ENCODE assay signal across 8 cellular contexts in the genomic region with DNA sequence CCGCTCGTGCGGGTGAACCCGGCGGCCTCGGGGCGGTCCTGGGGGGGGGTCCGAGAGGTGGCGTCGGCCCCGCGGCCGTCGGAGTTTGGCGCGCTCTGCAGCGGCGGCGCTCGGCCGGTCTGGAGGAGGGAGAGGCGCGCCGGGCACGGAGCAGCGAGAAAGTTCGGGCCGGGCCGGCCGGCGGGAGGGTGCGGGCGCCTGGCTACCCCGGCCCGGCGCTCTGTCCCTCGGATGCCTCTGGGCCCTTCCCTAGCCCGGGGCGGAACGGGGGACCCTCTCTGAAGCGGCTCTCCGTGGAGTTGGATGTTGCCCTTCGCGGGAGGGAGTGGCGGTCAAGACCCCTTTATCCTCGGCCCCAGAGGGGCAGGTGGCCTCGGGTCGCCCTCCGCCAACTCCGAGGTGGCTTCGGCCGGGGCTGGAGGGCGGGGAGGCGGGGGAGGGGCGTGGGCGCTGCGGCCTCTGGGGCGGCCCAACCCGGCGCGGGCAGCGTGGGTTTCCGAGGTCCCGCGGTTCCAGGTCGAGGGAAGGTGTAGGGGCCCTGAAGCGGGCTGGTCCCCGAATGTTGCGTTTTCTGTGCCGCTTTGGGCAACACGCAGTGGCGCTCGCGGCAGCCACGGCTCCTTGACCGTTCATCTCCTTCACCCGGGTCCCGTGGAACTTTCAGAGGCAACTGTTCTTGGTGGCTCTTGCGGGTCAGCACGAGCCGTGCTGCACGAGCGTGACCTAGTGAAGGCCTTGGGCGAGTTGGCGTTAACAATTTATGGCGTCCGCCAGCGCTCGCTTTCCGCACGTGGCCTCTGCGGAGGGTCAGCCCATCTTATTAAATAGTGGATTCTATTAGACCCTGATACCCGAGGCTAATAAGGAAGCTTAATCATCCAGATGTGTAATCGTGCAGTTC. TPM values are rescaled to one million over a fixed set of nuclear protein-coding genes. Genes with fewer than 3 reads are reported as not detected.
A peak's percentile ranks its signal among the peaks of the same experiment; 100 is the strongest.
DNase-seq lines count a peak whose midpoint lies in the region; ATAC-seq, FAIRE-seq and TF ChIP-seq lines count a peak whose summit lies in the region.

No MANE protein-coding gene starts in this region.

- ATAC-seq in GM18502 (IDR thresholded peaks at IDR 0.05; ENCODE audit: poor library complexity, unreplicated experiment) = peak; percentile 28
- ATAC-seq in HG02610 (IDR thresholded peaks at IDR 0.05; ENCODE audit: unreplicated experiment) = peak; percentile 4
- peak; percentile 35 for ATAC-seq in HepG2
- peak; percentile 34 for ATAC-seq in stimulated activated effector memory CD8-positive, alpha-beta T cell treated with anti-CD3 and anti-CD28 coated beads, Interleukin-12 subunit alpha, Interleukin-12 subunit beta, amount 100 ng/mL, for 72 hours

- H3K27ac ChIP-seq in Peyer's patch (peak overlapping the region; percentile 78 to 99 (median 92)), coronary artery (peak overlapping the region; percentile 68 to 92), HepG2 (ENCODE audit: extremely low read length, insufficient read depth, low read length) (no peak overlapping the region)

- TF ChIP-seq RAD21 in HepG2 (CRISPR knock-in tag; IDR thresholded peaks at IDR 0.05) = no peak

- CTCF ChIA-PET in HepG2 (lab: Yijun Ruan, JAX; ENCODE audit: low intra/inter-chr PET ratio, low total read pairs) = no interaction called here

- no peak for TF ChIP-seq EP300 in HepG2 (IDR thresholded peaks at IDR 0.05; ENCODE audit: low read depth in 2 of 2, low read length in 2 of 2)
- no peak for TF ChIP-seq EP300 in HepG2 (CRISPR knock-in tag; IDR thresholded peaks at IDR 0.05; ENCODE audit: borderline replicate concordance)

- no peaks in the 10 kb centered on the region for H4K20me1 ChIP-seq in HepG2 (ENCODE audit: insufficient read depth, low read length)

- H3K36me3 ChIP-seq in Peyer's patch (no peaks in the 10 kb centered on the region), HepG2 (replicated peaks in 1 of 2; ENCODE audit: control insufficient read depth in 1 of 2, insufficient read depth in 2 of 2, low read length in 2 of 2) (no peaks in the 10 kb centered on the region)

- no peaks in the 10 kb centered on the region for H3K9me3 ChIP-seq in Peyer's patch
- no peaks in the 10 kb centered on the region for H3K9me3 ChIP-seq in HepG2 (ENCODE audit: low read length)

- WGBS in HepG2 (ENCODE audit: low lambda C conversion rate) = 73% methylated on average over 11 of the region's 94 CpGs

- peak overlapping the region; percentile 74 to 96 (median 81) for H3K4me3 ChIP-seq in Peyer's patch
- peak overlapping the region; percentile 82 for H3K4me3 ChIP-seq in coronary artery
- peak overlapping the region; percentile 34 to 70 (median 43); a peak in 4 of 6 replicates for H3K4me3 ChIP-seq in HepG2 (replicated peaks in 1 of 3; ENCODE audit: insufficient read depth in 1 of 3, low read depth in 2 of 3, low read length in 3 of 3)

- no peak for FAIRE-seq in HepG2 (lab: Jason Lieb, UNC)

- peak overlapping the region; percentile 86 for H3K4me2 ChIP-seq in HepG2 (ENCODE audit: low read depth, low read length)

- H3K4me1 Mint-ChIP-seq in stimulated activated effector memory CD8-positive, alpha-beta T cell treated with anti-CD3 and anti-CD28 coated beads, Interleukin-12 subunit alpha, Interleukin-12 subunit beta, amount 100 ng/mL, for 72 hours = peaks cover 14% of the 10 kb centered on the region

- H3K4me1 ChIP-seq in Peyer's patch (peaks cover 0 to 5% (median 0%) of the 10 kb centered on the region in 4 donors), HepG2 (ENCODE audit: insufficient read depth, low read length) (peaks cover 14% of the 10 kb centered on the region)

- TF ChIP-seq POLR2A in Peyer's patch (IDR thresholded peaks at IDR 0.05) = no peak
- TF ChIP-seq POLR2A in HepG2 (IDR thresholded peaks at IDR 0.05; ENCODE audit: insufficient read depth in 1 of 2, low read depth in 2 of 2, low read length in 2 of 2) = no peak

- in situ Hi-C loops in HepG2 (cut with HindIII; ENCODE audit: extremely low pct_ligation_motif_present, low pct_unique_long_range_greater_than_20kb) = no loop called here

- H3K36me3 Mint-ChIP-seq in stimulated activated effector memory CD8-positive, alpha-beta T cell treated with anti-CD3 and anti-CD28 coated beads, Interleukin-12 subunit alpha, Interleukin-12 subunit beta, amount 100 ng/mL, for 72 hours = no peaks in the 10 kb centered on the region

- H3K27me3 ChIP-seq in Peyer's patch = no peaks in the 10 kb centered on the region
- H3K27me3 ChIP-seq in HepG2 (ENCODE audit: control insufficient read depth in 1 of 2, insufficient read depth in 2 of 2, low read length in 2 of 2) = peaks cover 4 to 34% of the 10 kb centered on the region in 2 experiments; a peak in 3 of 5 replicates

- TF ChIP-seq CTCF in Peyer's patch (IDR thresholded peaks at IDR 0.05) = no peak
- no peak for TF ChIP-seq CTCF in coronary artery (IDR thresholded peaks at IDR 0.05)
- TF ChIP-seq CTCF in HepG2 (CRISPR knock-in tag; IDR thresholded peaks at IDR 0.05) = no peak

- H3K9ac ChIP-seq in HepG2 (ENCODE audit: insufficient read depth, low read depth, low read length) = no peak overlapping the region

- peak overlapping the region; percentile 83 for H3K4me3 Mint-ChIP-seq in stimulated activated effector memory CD8-positive, alpha-beta T cell treated with anti-CD3 and anti-CD28 coated beads, Interleukin-12 subunit alpha, Interleukin-12 subunit beta, amount 100 ng/mL, for 72 hours

- no peak overlapping the region for H2AFZ ChIP-seq in HepG2 (ENCODE audit: low read length)

- TSS peak; percentile 44 for BruUV-seq in HepG2 (replicated peaks; lab: Mats Ljungman, UMichigan)

- H3K27ac Mint-ChIP-seq in stimulated activated effector memory CD8-positive, alpha-beta T cell treated with anti-CD3 and anti-CD28 coated beads, Interleukin-12 subunit alpha, Interleukin-12 subunit beta, amount 100 ng/mL, for 72 hours = no peak overlapping the region

- peak in 2 of 3 donors; percentile 56 to 72 for DNase-seq in Peyer's patch
- no peak for DNase-seq in coronary artery (ENCODE audit: low spot score)
- no peak for DNase-seq in HepG2 (ENCODE audit: low spot score)
- DNase-seq in stimulated activated effector memory CD8-positive, alpha-beta T cell treated with anti-CD3 and anti-CD28 coated beads, Interleukin-12 subunit alpha, Interleukin-12 subunit beta, amount 100 ng/mL, for 72 hours (ENCODE audit: low spot score in 2 of 2) = peak; percentile 7 to 52
- no peak for DNase-seq in DMS79 treated with DMSO at 0.1 percent for 48 hours (lab: John Stamatoyannopoulos, UW)
- no peak for DNase-seq in inferior parietal cortex (ENCODE audit: extremely low spot score)

- no peaks in the 10 kb centered on the region for H3K79me2 ChIP-seq in HepG2 (ENCODE audit: insufficient read depth, low read length)

- POLR2A ChIA-PET in HepG2 (lab: Yijun Ruan, JAX) = no interaction called here

- H3K9me3 Mint-ChIP-seq in stimulated activated effector memory CD8-positive, alpha-beta T cell treated with anti-CD3 and anti-CD28 coated beads, Interleukin-12 subunit alpha, Interleukin-12 subunit beta, amount 100 ng/mL, for 72 hours = no peaks in the 10 kb centered on the region

- intact Hi-C loops in HepG2 (cut with micrococcal nuclease; ENCODE audit: unreplicated experiment) = loop anchor here (5.0 kb wide), 2 partner anchors 43 to 118 kb away; no protein-coding TSS in a partner anchor

TF ChIP-seq in HepG2, 621 proteins besides CTCF, POLR2A, EP300 and RAD21:
- no peak for TF ChIP-seq SP5 (CRISPR knock-in tag; IDR thresholded peaks at IDR 0.05; ENCODE audit: borderline replicate concordance, low read depth)
- TF ChIP-seq, protein P1, sequence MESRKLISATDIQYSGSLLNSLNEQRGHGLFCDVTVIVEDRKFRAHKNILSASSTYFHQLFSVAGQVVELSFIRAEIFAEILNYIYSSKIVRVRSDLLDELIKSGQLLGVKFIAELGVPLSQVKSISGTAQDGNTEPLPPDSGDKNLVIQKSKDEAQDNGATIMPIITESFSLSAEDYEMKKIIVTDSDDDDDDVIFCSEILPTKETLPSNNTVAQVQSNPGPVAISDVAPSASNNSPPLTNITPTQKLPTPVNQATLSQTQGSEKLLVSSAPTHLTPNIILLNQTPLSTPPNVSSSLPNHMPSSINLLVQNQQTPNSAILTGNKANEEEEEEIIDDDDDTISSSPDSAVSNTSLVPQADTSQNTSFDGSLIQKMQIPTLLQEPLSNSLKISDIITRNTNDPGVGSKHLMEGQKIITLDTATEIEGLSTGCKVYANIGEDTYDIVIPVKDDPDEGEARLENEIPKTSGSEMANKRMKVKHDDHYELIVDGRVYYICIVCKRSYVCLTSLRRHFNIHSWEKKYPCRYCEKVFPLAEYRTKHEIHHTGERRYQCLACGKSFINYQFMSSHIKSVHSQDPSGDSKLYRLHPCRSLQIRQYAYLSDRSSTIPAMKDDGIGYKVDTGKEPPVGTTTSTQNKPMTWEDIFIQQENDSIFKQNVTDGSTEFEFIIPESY (CRISPR knock-in tag; IDR thresholded peaks at IDR 0.05) = peak; percentile 22; the same call in 1 of the 2 replicates

RNA-seq across cellular contexts. Expression of a gene that starts 0.7 kb away (rescaled TPM):
- 10 to 100 TPM; 27.3 to 63.4 (median 59.6) TPM for total RNA-seq in Peyer's patch
- total RNA-seq in HepG2 (2016; rRNA removed; fragmentation: Illumina TruSeq; extraction: Trizol) = 67.0 and 70.0 TPM in 2 replicates
- total RNA-seq in HepG2 (2016; cell fraction: cytosol; rRNA removed; fragmentation: Illumina TruSeq; extraction: Trizol; ENCODE audit: low read depth) = 13.0 and 13.6 TPM in 2 replicates
- 62.1 and 68.7 TPM in 2 replicates for total RNA-seq in HepG2 (2016; cell fraction: insoluble cytoplasmic fraction; rRNA removed; fragmentation: Illumina TruSeq; extraction: Trizol)
- 26.5 and 27.0 TPM in 2 replicates for total RNA-seq in HepG2 (2016; cell fraction: membrane; rRNA removed; fragmentation: Illumina TruSeq; extraction: Trizol)
- 68.6 and 77.4 TPM in 2 replicates for total RNA-seq in HepG2 (2016; cell fraction: nucleus; rRNA removed; fragmentation: Illumina TruSeq; extraction: Trizol)
- 214 and 235 TPM in 2 replicates for polyA plus RNA-seq in HepG2 (2011; rRNA removed)
- 176 and 202 TPM in 2 replicates for polyA plus RNA-seq in HepG2 (2011; cell fraction: cytosol; rRNA removed)
- 210 and 216 TPM in 2 replicates for polyA plus RNA-seq in HepG2 (2011; cell fraction: nucleus; rRNA removed)
- 137 and 141 TPM in 2 replicates for polyA plus RNA-seq in HepG2 (2012)
- 3.8 and 5.1 TPM in 2 replicates for polyA plus RNA-seq in HepG2 (2016; cell fraction: cytosol; fragmentation: Illumina TruSeq; extraction: Trizol; ENCODE audit: low read depth)
- 56.4 and 60.9 TPM in 2 replicates for polyA plus RNA-seq in HepG2 (2016; cell fraction: insoluble cytoplasmic fraction; fragmentation: Illumina TruSeq; extraction: Trizol; ENCODE audit: low read depth)
- 12.3 and 13.0 TPM in 2 replicates for polyA plus RNA-seq in HepG2 (2016; cell fraction: membrane; fragmentation: Illumina TruSeq; extraction: Trizol; ENCODE audit: low read depth)
- polyA plus RNA-seq in HepG2 (2016; cell fraction: nucleus; fragmentation: Illumina TruSeq; extraction: Trizol; ENCODE audit: insufficient read depth, low read depth) = 95.8 and 106 TPM in 2 replicates
- 14.6 and 459 TPM in 2 replicates for polyA minus RNA-seq in HepG2 (2011; rRNA and poly(A)+ RNA removed; ENCODE audit: low replicate concordance)
- polyA minus RNA-seq in HepG2 (2011; cell fraction: cytosol; rRNA and poly(A)+ RNA removed) = 141 and 150 TPM in 2 replicates
- polyA minus RNA-seq in HepG2 (2011; cell fraction: nucleus; rRNA and poly(A)+ RNA removed) = 189 and 226 TPM in 2 replicates

Comparison
In these comparisons a context has a peak if more than half of its experiments do, and no peak if none do; other contexts are left out.
1. DNase-seq: peak in Peyer's patch (2 of 3) and stimulated activated effector memory CD8-positive, alpha-beta T cell treated with anti-CD3 and anti-CD28 coated beads, Interleukin-12 subunit alpha, Interleukin-12 subunit beta, amount 100 ng/mL, for 72 hours (2 of 2); none in coronary artery (single experiment), HepG2 (single experiment), DMS79 treated with DMSO at 0.1 percent for 48 hours (single experiment) and inferior parietal cortex (single experiment).
2. Peak in every context shown above with its lines, with median percentiles within 50 percentile points of each other: ATAC-seq and H3K4me3 ChIP-seq.